In the genomic region with DNA sequence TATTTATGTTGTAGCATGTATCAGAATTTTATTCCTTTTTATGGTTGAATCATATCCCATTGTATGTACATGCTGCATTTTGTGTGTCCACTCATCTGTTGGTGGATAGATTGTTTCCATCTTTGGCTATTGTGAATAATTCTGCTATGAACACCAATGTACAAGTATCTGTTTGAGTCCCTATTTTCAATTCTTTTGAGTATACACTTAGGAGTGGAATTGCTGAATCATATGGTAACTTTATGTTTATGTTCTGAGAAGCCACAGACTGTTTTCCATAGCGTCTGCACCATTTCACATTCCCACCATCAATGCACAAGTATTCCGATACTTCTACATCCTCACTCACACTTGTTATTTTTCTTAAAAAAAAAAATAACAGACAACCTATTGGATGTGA, we compare ENCODE assay signal across 24 cellular contexts.
DNase-seq lines count a peak whose midpoint lies in the region; ATAC-seq and TF ChIP-seq lines count a peak whose summit lies in the region.
"Had no signal": no experiment of that assay in that cellular context is flagged by ENCODE, and none has a peak within 500 bp of the region (broad histone marks: within the 10 kb centered on the region; RNA-seq: fewer than 3 reads in every experiment).

No MANE protein-coding gene starts in this region.

- H3K27ac ChIP-seq in AG04450 (ENCODE audit: low read depth, low read length) (peak overlapping the region; percentile 33), tibial artery (no peak overlapping the region)
- H3K27ac ChIP-seq: 22Rv1, BLaER1, Peyer's patch, right atrium auricular region, upper lobe of right lung had no signal

- intact Hi-C loops in activated T-helper 1 cell treated with anti-CD3 and anti-CD28 coated beads, Interleukin-12 subunit alpha, Interleukin-12 subunit beta, Interleukin-2, Interleukin-4 antibody, amounts not matched to agents 30 ng/mL and 10 ng/mL and 1 ng/mL, durations not matched to agents 14 hours and 24 hours and 36 hours (cut with micrococcal nuclease) = loop anchor here (1.0 kb wide), 8 partner anchors 9 to 99 kb away; no protein-coding TSS in a partner anchor
- intact Hi-C loops in tibial artery (cut with DNase I; ENCODE audit: low total_unique reads) = loop anchor here (5.0 kb wide), 1 partner anchor 92 kb away; a partner anchor contains a TSS

- peak overlapping the region; percentile 93 for H3K27ac Mint-ChIP-seq in activated T-helper 1 cell treated with anti-CD3 and anti-CD28 coated beads, Interleukin-12 subunit alpha, Interleukin-12 subunit beta, Interleukin-2, Interleukin-4 antibody, amounts not matched to agents 30 ng/mL and 10 ng/mL and 1 ng/mL, durations not matched to agents 14 hours and 24 hours and 36 hours
- H3K27ac Mint-ChIP-seq: immature natural killer cell had no signal

- H3K36me3 ChIP-seq in tibial artery = no peaks in the 10 kb centered on the region
- H3K36me3 ChIP-seq: BLaER1, Peyer's patch, right atrium auricular region, upper lobe of right lung had no signal

- TF ChIP-seq CTCF in AG04450 (IDR thresholded peaks at IDR 0.05; ENCODE audit: low read depth, low read length) = no peak
- no peak for TF ChIP-seq CTCF in fibroblast of villous mesenchyme (IDR thresholded peaks at IDR 0.05; ENCODE audit: insufficient read depth, low read depth, low read length)
- no peak for TF ChIP-seq CTCF in tibial artery (IDR thresholded peaks at IDR 0.05)

- peaks cover 66% of the 10 kb centered on the region for H3K4me1 Mint-ChIP-seq in activated T-helper 1 cell treated with anti-CD3 and anti-CD28 coated beads, Interleukin-12 subunit alpha, Interleukin-12 subunit beta, Interleukin-2, Interleukin-4 antibody, amounts not matched to agents 30 ng/mL and 10 ng/mL and 1 ng/mL, durations not matched to agents 14 hours and 24 hours and 36 hours (ENCODE audit: low read depth)

- ATAC-seq in activated CD4-positive, CD25-positive, alpha-beta regulatory T cell treated with anti-CD3 and anti-CD28 coated beads, Interleukin-2, amount 50 U/mL, for 24 hours = peak; percentile 52 to 65
- ATAC-seq: esophagus mucosa, upper lobe of right lung had no signal

- DNase-seq in activated CD4-positive, CD25-positive, alpha-beta regulatory T cell treated with anti-CD3 and anti-CD28 coated beads, Interleukin-2, amount 50 U/mL, for 72 hours = no peak
- DNase-seq in AG04450 (ENCODE audit: low read depth, low spot score) = no peak
- DNase-seq in activated T-helper 1 cell treated with anti-CD3 and anti-CD28 coated beads, Interleukin-12 subunit alpha, Interleukin-12 subunit beta, Interleukin-2, Interleukin-4 antibody, amounts not matched to agents 30 ng/mL and 10 ng/mL and 1 ng/mL, durations not matched to agents 14 hours and 24 hours and 36 hours (ENCODE audit: low spot score) = no peak
- DNase-seq in fibroblast of villous mesenchyme (ENCODE audit: low read depth) = peak; percentile 65
- no peak for DNase-seq in tibial artery
- no peak for DNase-seq in GM19238 (ENCODE audit: insufficient read length, low spot score)
- no peak for DNase-seq in NCI-H524 treated with DMSO at 0.1 percent for 48 hours (lab: John Stamatoyannopoulos, UW)
- DNase-seq: DMS 273 treated with DMSO at 0.1 percent for 48 hours; effector CD4-positive, alpha-beta T cell; GOT3; immature natural killer cell; NCI-H2029; NCI-H446 treated with DMSO at 0.1 percent for 48 hours; nucleus accumbens; Peyer's patch; SK-N-SH; stimulated activated naive CD4-positive, alpha-beta T cell treated with Interleukin-2 at 50 U/mL for 16 hours; T-helper 9 cell; upper lobe of right lung had no signal

- peaks cover 0 to 21% (median 6%) of the 10 kb centered on the region in 4 donors for H3K4me1 ChIP-seq in tibial artery
- H3K4me1 ChIP-seq: BLaER1 had no signal

- no peaks in the 10 kb centered on the region for H3K27me3 ChIP-seq in AG04450 (ENCODE audit: control insufficient read depth, insufficient read depth, low read length)
- H3K27me3 ChIP-seq in tibial artery = no peaks in the 10 kb centered on the region
- H3K27me3 ChIP-seq: BLaER1, Peyer's patch, right atrium auricular region, upper lobe of right lung had no signal

- H3K27me3 Mint-ChIP-seq in activated T-helper 1 cell treated with anti-CD3 and anti-CD28 coated beads, Interleukin-12 subunit alpha, Interleukin-12 subunit beta, Interleukin-2, Interleukin-4 antibody, amounts not matched to agents 30 ng/mL and 10 ng/mL and 1 ng/mL, durations not matched to agents 14 hours and 24 hours and 36 hours (ENCODE audit: insufficient read depth) = no peaks in the 10 kb centered on the region

- peaks cover 15% of the 10 kb centered on the region for H3K36me3 Mint-ChIP-seq in activated T-helper 1 cell treated with anti-CD3 and anti-CD28 coated beads, Interleukin-12 subunit alpha, Interleukin-12 subunit beta, Interleukin-2, Interleukin-4 antibody, amounts not matched to agents 30 ng/mL and 10 ng/mL and 1 ng/mL, durations not matched to agents 14 hours and 24 hours and 36 hours (ENCODE audit: low read depth)

- CTCF ChIA-PET in AG04450 (lab: Charles Lee) = interaction anchor here (0.7 kb wide), 1 partner anchor 82 kb away, joined by 4 read pairs; no protein-coding TSS in a partner anchor

- H3K4me3 Mint-ChIP-seq in activated T-helper 1 cell treated with anti-CD3 and anti-CD28 coated beads, Interleukin-12 subunit alpha, Interleukin-12 subunit beta, Interleukin-2, Interleukin-4 antibody, amounts not matched to agents 30 ng/mL and 10 ng/mL and 1 ng/mL, durations not matched to agents 14 hours and 24 hours and 36 hours = no peak overlapping the region
- H3K4me3 Mint-ChIP-seq: immature natural killer cell had no signal

- H3K4me3 ChIP-seq in AG04450 (ENCODE audit: low read depth, low read length) = no peak overlapping the region
- no peak overlapping the region for H3K4me3 ChIP-seq in fibroblast of villous mesenchyme (ENCODE audit: low read depth, low read length)
- H3K4me3 ChIP-seq in tibial artery = no peak overlapping the region
- H3K4me3 ChIP-seq: BLaER1, Peyer's patch, right atrium auricular region, upper lobe of right lung had no signal

- H3K9me3 ChIP-seq in AG04450 (ENCODE audit: control insufficient read depth, insufficient read depth, low read length) (no peaks in the 10 kb centered on the region), tibial artery (no peaks in the 10 kb centered on the region)
- H3K9me3 ChIP-seq: BLaER1, Peyer's patch, right atrium auricular region, SK-N-SH, upper lobe of right lung had no signal

- POLR2A ChIA-PET in AG04450 (lab: Yijun Ruan, JAX) = interaction anchor here (0.6 to 0.7 kb wide), 2 partner anchors 9 to 131 kb away, joined by 3 to 6 read pairs; no protein-coding TSS in a partner anchor

- no peaks in the 10 kb centered on the region for H3K9me3 Mint-ChIP-seq in activated T-helper 1 cell treated with anti-CD3 and anti-CD28 coated beads, Interleukin-12 subunit alpha, Interleukin-12 subunit beta, Interleukin-2, Interleukin-4 antibody, amounts not matched to agents 30 ng/mL and 10 ng/mL and 1 ng/mL, durations not matched to agents 14 hours and 24 hours and 36 hours
- H3K9me3 Mint-ChIP-seq: immature natural killer cell had no signal
